Comparison of ENCODE assay signal across 10 cellular contexts in the genomic region with DNA sequence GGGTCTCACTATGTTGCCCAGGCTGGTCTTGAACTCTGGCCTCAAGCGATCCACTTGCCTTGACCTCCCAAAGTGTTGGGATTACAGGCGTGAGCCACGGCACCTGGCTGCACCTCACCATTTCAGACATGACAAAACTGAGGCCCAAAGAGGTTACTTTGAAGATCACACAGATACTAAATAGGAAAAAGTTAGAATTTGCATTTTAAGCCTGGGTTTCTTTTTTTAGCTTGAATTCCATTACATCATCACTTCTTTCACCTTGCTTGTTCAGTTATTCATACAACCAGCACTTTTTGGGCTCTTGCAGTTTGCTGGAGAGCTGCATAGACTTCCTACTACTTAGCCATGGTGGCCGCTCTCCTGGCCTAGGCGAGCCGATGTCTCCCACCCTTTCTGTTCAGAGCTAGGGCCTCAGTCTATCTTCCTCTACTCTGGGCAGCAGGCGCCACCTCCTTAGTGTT. TPM values are rescaled to one million over a fixed set of nuclear protein-coding genes. Genes with fewer than 3 reads are reported as not detected.
DNase-seq lines count a peak whose midpoint lies in the region; ATAC-seq, FAIRE-seq and TF ChIP-seq lines count a peak whose summit lies in the region.
"Had no signal": no experiment of that assay in that cellular context is flagged by ENCODE, and none has a peak within 500 bp of the region (broad histone marks: within the 10 kb centered on the region; RNA-seq: fewer than 3 reads in every experiment).

No MANE protein-coding gene starts in this region.

- no peaks in the 10 kb centered on the region for H3K36me3 Mint-ChIP-seq in natural killer cell
- no peaks in the 10 kb centered on the region for H3K36me3 Mint-ChIP-seq in Caco-2 (ENCODE audit: insufficient read depth, unreplicated experiment)

- peak overlapping the region; percentile 94 to 97 for H3K27ac Mint-ChIP-seq in natural killer cell
- H3K27ac Mint-ChIP-seq in Caco-2 (ENCODE audit: unreplicated experiment), result no peak overlapping the region
- H3K27ac Mint-ChIP-seq: H9 had no signal

- H3K4me1 Mint-ChIP-seq in natural killer cell (peaks cover 46% of the 10 kb centered on the region in 2 donors), Caco-2 (ENCODE audit: low read depth, unreplicated experiment) (no peaks in the 10 kb centered on the region)
- H3K4me1 Mint-ChIP-seq: H9 had no signal

- no TSS peak for BruUV-seq in Caco-2 (replicated peaks; lab: Mats Ljungman, UMichigan)

- no peaks in the 10 kb centered on the region; the same call in 1 of the 2 replicates for H3K9me3 ChIP-seq in Caco-2

- H3K4me3 ChIP-seq in Caco-2 (ENCODE audit: low read depth, low read length), result no peak overlapping the region

- peak; percentile 41 for ATAC-seq in HG02678 (IDR thresholded peaks at IDR 0.05; ENCODE audit: unreplicated experiment)
- peak in 1 of 3 donors; percentile 2 for ATAC-seq in natural killer cell

- CTCF ChIA-PET in Caco-2 (lab: Charles Lee), result interaction anchor here (0.6 to 1.6 kb wide), 10 partner anchors 62 to 1012 kb away, joined by 3 to 12 read pairs (median 4); a partner anchor contains a TSS

- no peaks in the 10 kb centered on the region for H3K36me3 ChIP-seq in Caco-2 (ENCODE audit: control insufficient read depth, insufficient read depth, low read length)

- FAIRE-seq in GM12892 (lab: Jason Lieb, UNC), result peak; percentile 14

- POLR2A ChIA-PET in Caco-2 (lab: Charles Lee), result no interaction called here

- H3K4me1 ChIP-seq in Caco-2, result no peaks in the 10 kb centered on the region

- peak; percentile 34; the same call in 1 of the 2 replicates for TF ChIP-seq POLR2A in GM12892 (IDR thresholded peaks at IDR 0.05; ENCODE audit: low read depth, low read length)

- no peaks in the 10 kb centered on the region for H3K27me3 ChIP-seq in Caco-2 (replicated peaks; ENCODE audit: control insufficient read depth, insufficient read depth, low read length)

- TF ChIP-seq CTCF in natural killer cell (IDR thresholded peaks at IDR 0.05), result no peak
- no peak for TF ChIP-seq CTCF in Caco-2 (IDR thresholded peaks at IDR 0.05; ENCODE audit: insufficient read depth in 1 of 2, low read depth in 1 of 2, low read length in 1 of 2, severe bottlenecking in 1 of 2, unreplicated experiment in 1 of 2)

- DNase-seq in GM12892 (ENCODE audit: insufficient read length) (no peak), natural killer cell (no peak), NCI-H446 treated with DMSO at 0.1 percent for 48 hours (lab: John Stamatoyannopoulos, UW) (no peak), mucosa of gallbladder (ENCODE audit: low spot score) (no peak), Caco-2 (no peak), DMS 273 treated with DMSO at 0.1 percent for 48 hours (lab: John Stamatoyannopoulos, UW) (no peak)
- peak; percentile 40 to 43 for DNase-seq in activated CD4-positive, alpha-beta T cell treated with anti-CD3 and anti-CD28 coated beads, Interleukin-2, amount 50 U/mL, for 4 hours
- DNase-seq: NCI-H1417 treated with DMSO at 0.1 percent for 48 hours had no signal

- H3K9me3 Mint-ChIP-seq in natural killer cell (peaks cover 1 to 2% of the 10 kb centered on the region in 2 donors), Caco-2 (ENCODE audit: unreplicated experiment) (peaks cover 23% of the 10 kb centered on the region)

- H3K27me3 Mint-ChIP-seq in natural killer cell (ENCODE audit: low read depth in 2 of 2), result no peaks in the 10 kb centered on the region
- H3K27me3 Mint-ChIP-seq in Caco-2 (ENCODE audit: insufficient read depth, unreplicated experiment), result no peaks in the 10 kb centered on the region

- H3K4me3 Mint-ChIP-seq in natural killer cell (peak overlapping the region; percentile 78), Caco-2 (ENCODE audit: unreplicated experiment) (no peak overlapping the region)
- H3K4me3 Mint-ChIP-seq: H9 had no signal

- intact Hi-C loops in natural killer cell (cut with micrococcal nuclease), result loop anchor here (1.0 to 5.0 kb wide), 5 partner anchors 79 to 322 kb away; a partner anchor contains a TSS
- intact Hi-C loops in Caco-2 (cut with micrococcal nuclease; ENCODE audit: unreplicated experiment), result loop anchor here (1.0 to 5.0 kb wide), 3 partner anchors 79 to 166 kb away; a partner anchor contains a TSS

RNA-seq across cellular contexts. Expression of a gene that starts 16.3 kb away (rescaled TPM):
- polyA plus RNA-seq in GM12892 (2012; ENCODE audit: missing spikeins), result not detected
- total RNA-seq in natural killer cell (10 to 100 TPM; 30.4 to 93.4 (median 60.8) TPM), mucosa of gallbladder (12.5 TPM), Caco-2 (2022) (not detected in 2 replicates)
- total RNA-seq: H9 had no signal

Comparison
In these comparisons a context has a peak if more than half of its experiments do, and no peak if none do; other contexts are left out.
1. DNase-seq: peak in activated CD4-positive, alpha-beta T cell treated with anti-CD3 and anti-CD28 coated beads, Interleukin-2, amount 50 U/mL, for 4 hours (2 of 2); none in GM12892 (single experiment), natural killer cell (single experiment), NCI-H446 treated with DMSO at 0.1 percent for 48 hours (single experiment), mucosa of gallbladder (single experiment), Caco-2 (0 of 2) and DMS 273 treated with DMSO at 0.1 percent for 48 hours (single experiment).
2. RNA of a gene that starts 16.3 kb away (total RNA-seq): 30.4 to 93.4 TPM in natural killer cell and 12.5 TPM in mucosa of gallbladder (single experiment); not detected in Caco-2; every median in the first group is over 10 times any median in the second.